ENCODE assay signal across 8 cellular contexts in the genomic region with DNA sequence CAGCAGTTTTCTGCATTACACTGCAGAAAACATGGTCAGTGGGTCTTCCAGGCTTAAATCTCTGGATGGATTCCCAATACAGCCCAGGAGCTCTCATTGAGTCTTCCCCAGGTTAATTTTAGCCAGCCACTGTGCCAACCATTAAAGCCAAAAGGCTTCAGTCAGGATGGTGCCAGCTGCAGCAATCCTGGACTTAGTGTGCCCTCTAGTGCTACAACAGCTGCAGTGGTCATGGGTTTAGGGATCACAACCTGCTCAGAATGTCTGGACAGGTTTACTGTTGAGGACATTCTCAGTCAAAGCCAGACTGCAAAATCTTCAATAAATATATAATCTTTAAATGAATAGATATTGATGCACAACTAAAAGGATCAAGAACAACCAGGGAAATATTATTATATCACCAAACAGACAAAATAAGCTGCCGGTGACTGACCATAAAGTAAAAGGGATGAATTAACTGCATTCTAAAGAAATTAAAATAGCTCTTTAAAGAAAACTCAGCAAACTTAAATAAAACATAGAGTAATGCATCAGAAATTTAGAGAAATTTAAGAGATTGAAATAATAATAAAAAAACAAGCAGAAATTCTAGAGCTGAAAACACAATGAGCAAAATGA.
A peak's percentile ranks its signal among the peaks of the same experiment; 100 is the strongest.
DNase-seq lines count a peak whose midpoint lies in the region; FAIRE-seq and TF ChIP-seq lines count a peak whose summit lies in the region.

No MANE protein-coding gene starts in this region.

- H3K4me3 ChIP-seq in GM23248, result no peak overlapping the region
- H3K4me3 ChIP-seq in MM.1S (ENCODE audit: low read length), result no peak overlapping the region
- no peak overlapping the region for H3K4me3 ChIP-seq in keratinocyte (ENCODE audit: control insufficient read depth in 2 of 3, extremely low read depth in 1 of 3, insufficient read depth in 2 of 3, low read depth in 1 of 3, low read length in 3 of 3)

- H3F3A ChIP-seq in GM23248 (ENCODE audit: insufficient read depth), result no peaks in the 10 kb centered on the region
- H3F3A ChIP-seq in MM.1S (ENCODE audit: insufficient read depth, low read length), result no peaks in the 10 kb centered on the region

- H3K9me2 ChIP-seq in GM23248 (ENCODE audit: insufficient read depth) (no peaks in the 10 kb centered on the region), MM.1S (replicated peaks; ENCODE audit: insufficient read depth, low read length) (no peaks in the 10 kb centered on the region)

- H3K4me1 ChIP-seq in GM23248 (ENCODE audit: insufficient read depth) (no peaks in the 10 kb centered on the region), MM.1S (ENCODE audit: low read length) (no peaks in the 10 kb centered on the region), keratinocyte (ENCODE audit: control insufficient read depth, extremely low read depth, insufficient read depth, low read length) (no peaks in the 10 kb centered on the region)

- H3K27ac ChIP-seq in GM23248 (no peak overlapping the region), MM.1S (ENCODE audit: low read length) (no peak overlapping the region), keratinocyte (ENCODE audit: control insufficient read depth, insufficient read depth, low read length) (no peak overlapping the region)

- no peak overlapping the region for H3K27ac Mint-ChIP-seq in activated T-helper 1 cell treated with anti-CD3 and anti-CD28 coated beads, Interleukin-12 subunit alpha, Interleukin-12 subunit beta, Interleukin-2, Interleukin-4 antibody, amounts not matched to agents 30 ng/mL and 10 ng/mL and 1 ng/mL, durations not matched to agents 14 hours and 24 hours and 36 hours

- H3K9me1 ChIP-seq in keratinocyte (ENCODE audit: control insufficient read depth, extremely low read depth, insufficient read depth, low read length), result no peaks in the 10 kb centered on the region

- TF ChIP-seq CTCF in GM10266 (IDR thresholded peaks at IDR 0.05; ENCODE audit: control insufficient read depth, insufficient read depth, low read depth, missing control alignments) (peak; percentile 64), MM.1S (IDR thresholded peaks at IDR 0.05; ENCODE audit: low read length) (peak; percentile 70), keratinocyte (optimal IDR thresholded peaks at IDR 0.05 in 1 of 3, IDR thresholded peaks at IDR 0.05 in 1 of 3, conservative IDR thresholded peaks at IDR 0.05 in 1 of 3; ENCODE audit: extremely low read depth in 1 of 3, insufficient read depth in 2 of 3, low read length in 3 of 3) (peak; percentile 58 to 96 (median 72))

- dilution Hi-C loops in keratinocyte (cut with MboI; ENCODE audit: extremely low pct_ligation_motif_present, low sequenced_read_pairs), result no loop called here

- H3K27me3 Mint-ChIP-seq in activated T-helper 1 cell treated with anti-CD3 and anti-CD28 coated beads, Interleukin-12 subunit alpha, Interleukin-12 subunit beta, Interleukin-2, Interleukin-4 antibody, amounts not matched to agents 30 ng/mL and 10 ng/mL and 1 ng/mL, durations not matched to agents 14 hours and 24 hours and 36 hours (ENCODE audit: insufficient read depth), result no peaks in the 10 kb centered on the region

- in situ Hi-C loops in GM23248 (cut with MboI), result no loop called here

- H3K79me2 ChIP-seq in GM23248 (ENCODE audit: insufficient read depth), result no peaks in the 10 kb centered on the region
- no peaks in the 10 kb centered on the region for H3K79me2 ChIP-seq in MM.1S (ENCODE audit: low read length)
- no peaks in the 10 kb centered on the region for H3K79me2 ChIP-seq in keratinocyte (ENCODE audit: control insufficient read depth, insufficient read depth, low read length)

- H3K4me3 Mint-ChIP-seq in activated T-helper 1 cell treated with anti-CD3 and anti-CD28 coated beads, Interleukin-12 subunit alpha, Interleukin-12 subunit beta, Interleukin-2, Interleukin-4 antibody, amounts not matched to agents 30 ng/mL and 10 ng/mL and 1 ng/mL, durations not matched to agents 14 hours and 24 hours and 36 hours, result no peak overlapping the region

- 64 to 69% methylated on average over 1 of the region's 1 CpG for WGBS in GM23248 (ENCODE audit: low coverage in 1 of 2, low lambda C conversion rate in 2 of 2, missing lambda C conversion rate in 2 of 2), 2 experiments

- H3K9ac ChIP-seq in GM23248 (no peak overlapping the region), MM.1S (ENCODE audit: low read length) (no peak overlapping the region), keratinocyte (ENCODE audit: control insufficient read depth, extremely low read depth, insufficient read depth, low read length) (no peak overlapping the region)

- H3K4me2 ChIP-seq in GM23248 (ENCODE audit: unreplicated experiment) (no peak overlapping the region), MM.1S (ENCODE audit: low read depth, low read length) (no peak overlapping the region), keratinocyte (ENCODE audit: control insufficient read depth, extremely low read depth, insufficient read depth, low read depth, low read length) (no peak overlapping the region)

- intact Hi-C loops in activated T-helper 1 cell treated with anti-CD3 and anti-CD28 coated beads, Interleukin-12 subunit alpha, Interleukin-12 subunit beta, Interleukin-2, Interleukin-4 antibody, amounts not matched to agents 30 ng/mL and 10 ng/mL and 1 ng/mL, durations not matched to agents 14 hours and 24 hours and 36 hours (cut with micrococcal nuclease), result loop anchor here (5.0 kb wide), 1 partner anchor 427 kb away; no protein-coding TSS in a partner anchor

- FAIRE-seq in keratinocyte (lab: Jason Lieb, UNC), result peak; percentile 64

- H4K20me1 ChIP-seq in GM23248 (ENCODE audit: insufficient read depth) (no peaks in the 10 kb centered on the region), MM.1S (ENCODE audit: insufficient read depth, low read length) (no peaks in the 10 kb centered on the region), keratinocyte (ENCODE audit: control insufficient read depth, extremely low read depth, insufficient read depth, low read length) (no peaks in the 10 kb centered on the region)

- H3K27me3 ChIP-seq in GM23248 (replicated peaks; ENCODE audit: insufficient read depth) (no peaks in the 10 kb centered on the region), MM.1S (replicated peaks; ENCODE audit: insufficient read depth, low read length) (no peaks in the 10 kb centered on the region), keratinocyte (ENCODE audit: control insufficient read depth, extremely low read depth, insufficient read depth, low read length) (no peaks in the 10 kb centered on the region)

- H3K4me1 Mint-ChIP-seq in activated T-helper 1 cell treated with anti-CD3 and anti-CD28 coated beads, Interleukin-12 subunit alpha, Interleukin-12 subunit beta, Interleukin-2, Interleukin-4 antibody, amounts not matched to agents 30 ng/mL and 10 ng/mL and 1 ng/mL, durations not matched to agents 14 hours and 24 hours and 36 hours (ENCODE audit: low read depth), result no peaks in the 10 kb centered on the region

- DNase-seq in GM10266 (ENCODE audit: extremely low spot score) (peak; percentile 12), GM23248 (peak; percentile 28), MM.1S (peak; percentile 57), UCSD-AML1 (lab: John Stamatoyannopoulos, UW; ENCODE audit: unreplicated experiment) (peak; percentile 23), keratinocyte (ENCODE audit: low read depth, low spot score) (no peak), DMS79 treated with DMSO at 0.1 percent for 48 hours (lab: John Stamatoyannopoulos, UW) (no peak)
- no peak for DNase-seq in stimulated activated CD4-positive, alpha-beta T cell treated with anti-CD3 and anti-CD28 coated beads, Interleukin-4, amount 100 ng/mL, for 24 hours
- DNase-seq in activated T-helper 1 cell treated with anti-CD3 and anti-CD28 coated beads, Interleukin-12 subunit alpha, Interleukin-12 subunit beta, Interleukin-2, Interleukin-4 antibody, amounts not matched to agents 30 ng/mL and 10 ng/mL and 1 ng/mL, durations not matched to agents 14 hours and 24 hours and 36 hours (ENCODE audit: low spot score), result no peak

- H3K36me3 ChIP-seq in GM23248 (ENCODE audit: low read depth) (no peaks in the 10 kb centered on the region), MM.1S (replicated peaks; ENCODE audit: insufficient read depth, low read length) (no peaks in the 10 kb centered on the region), keratinocyte (ENCODE audit: control insufficient read depth in 2 of 2, extremely low read depth in 1 of 2, insufficient read depth in 2 of 2, low read length in 2 of 2) (no peaks in the 10 kb centered on the region)

- H2AFZ ChIP-seq in GM23248 (no peak overlapping the region), MM.1S (ENCODE audit: low read length) (no peak overlapping the region), keratinocyte (ENCODE audit: control insufficient read depth, low read length) (no peak overlapping the region)

- H3K9me3 Mint-ChIP-seq in activated T-helper 1 cell treated with anti-CD3 and anti-CD28 coated beads, Interleukin-12 subunit alpha, Interleukin-12 subunit beta, Interleukin-2, Interleukin-4 antibody, amounts not matched to agents 30 ng/mL and 10 ng/mL and 1 ng/mL, durations not matched to agents 14 hours and 24 hours and 36 hours, result no peaks in the 10 kb centered on the region

- H3K36me3 Mint-ChIP-seq in activated T-helper 1 cell treated with anti-CD3 and anti-CD28 coated beads, Interleukin-12 subunit alpha, Interleukin-12 subunit beta, Interleukin-2, Interleukin-4 antibody, amounts not matched to agents 30 ng/mL and 10 ng/mL and 1 ng/mL, durations not matched to agents 14 hours and 24 hours and 36 hours (ENCODE audit: low read depth), result no peaks in the 10 kb centered on the region

- H3K9me3 ChIP-seq in GM23248 (ENCODE audit: low read depth) (peaks cover 4% of the 10 kb centered on the region), MM.1S (replicated peaks; ENCODE audit: insufficient read depth, low read length) (no peaks in the 10 kb centered on the region), keratinocyte (ENCODE audit: control insufficient read depth, low read depth, low read length) (no peaks in the 10 kb centered on the region)

Comparison
In these comparisons a context has a peak if more than half of its experiments do, and no peak if none do; other contexts are left out.
1. DNase-seq: peak in GM10266 (single experiment), GM23248 (single experiment), MM.1S (single experiment) and UCSD-AML1 (single experiment); none in keratinocyte (single experiment), DMS79 treated with DMSO at 0.1 percent for 48 hours (single experiment), stimulated activated CD4-positive, alpha-beta T cell treated with anti-CD3 and anti-CD28 coated beads, Interleukin-4, amount 100 ng/mL, for 24 hours (single experiment) and activated T-helper 1 cell treated with anti-CD3 and anti-CD28 coated beads, Interleukin-12 subunit alpha, Interleukin-12 subunit beta, Interleukin-2, Interleukin-4 antibody, amounts not matched to agents 30 ng/mL and 10 ng/mL and 1 ng/mL, durations not matched to agents 14 hours and 24 hours and 36 hours (single experiment).
2. Peak in every context shown above with its lines, with median percentiles within 50 percentile points of each other: CTCF ChIP-seq.